Comparison of ENCODE assay signal across 9 cellular contexts in the genomic region with DNA sequence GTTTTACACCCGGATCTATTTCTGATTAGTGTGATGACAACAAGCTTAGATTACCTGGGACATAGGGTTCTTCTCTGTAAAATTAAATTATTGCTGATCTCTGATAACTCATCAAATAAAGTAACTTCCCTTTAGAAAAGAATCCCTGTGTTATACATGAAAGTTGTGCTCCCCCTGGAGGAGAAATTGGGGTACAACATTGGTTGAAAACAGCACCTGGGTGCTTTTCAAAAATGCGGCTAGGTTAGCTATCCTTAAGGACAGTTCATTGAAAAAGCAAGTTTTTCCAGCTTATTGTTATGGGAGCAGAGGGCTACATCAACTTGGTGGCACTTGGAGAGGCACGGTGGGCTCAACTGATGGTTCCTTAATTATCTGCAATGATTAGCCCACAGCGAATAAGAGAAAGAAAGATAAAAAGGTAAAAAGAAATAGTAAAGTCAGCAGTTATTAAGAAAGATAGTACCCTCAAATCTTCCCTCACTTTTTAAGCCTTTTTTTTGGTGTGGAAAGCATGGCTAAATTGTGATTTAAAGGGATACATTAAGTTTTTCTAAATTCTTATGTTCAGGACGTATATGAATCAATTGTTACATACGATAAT.
DNase-seq lines count a peak whose midpoint lies in the region; ATAC-seq, FAIRE-seq and TF ChIP-seq lines count a peak whose summit lies in the region.
"Had no signal": no experiment of that assay in that cellular context is flagged by ENCODE, and none has a peak within 500 bp of the region (broad histone marks: within the 10 kb centered on the region; RNA-seq: fewer than 3 reads in every experiment).

No MANE protein-coding gene starts in this region.

- no peaks in the 10 kb centered on the region for H3K36me3 ChIP-seq in neural progenitor cell

- H3K27ac Mint-ChIP-seq in neural progenitor cell, result no peak overlapping the region
- no peak overlapping the region for H3K27ac Mint-ChIP-seq in activated T-helper 17 cell treated with anti-CD3 and anti-CD28 coated beads, Interleukin-2, amount 50 U/mL, for 72 hours
- H3K27ac Mint-ChIP-seq: activated naive CD8-positive, alpha-beta T cell treated with anti-CD3 and anti-CD28 coated beads, Interleukin-2, amount 10 ng/mL, durations not matched to agents 7 days and 5 days had no signal

- no peaks in the 10 kb centered on the region for H3K36me3 Mint-ChIP-seq in neural progenitor cell
- no peaks in the 10 kb centered on the region for H3K36me3 Mint-ChIP-seq in activated T-helper 17 cell treated with anti-CD3 and anti-CD28 coated beads, Interleukin-2, amount 50 U/mL, for 72 hours (ENCODE audit: low read depth)
- H3K36me3 Mint-ChIP-seq: activated naive CD8-positive, alpha-beta T cell treated with anti-CD3 and anti-CD28 coated beads, Interleukin-2, amount 10 ng/mL, durations not matched to agents 7 days and 5 days had no signal

- no peak overlapping the region for H3K4me2 ChIP-seq in neural progenitor cell

- no peak overlapping the region for H3K27ac ChIP-seq in neural progenitor cell

- peaks cover 8% of the 10 kb centered on the region for H3K4me1 ChIP-seq in neural progenitor cell

- peak; percentile 77 for ATAC-seq in GM19397 (IDR thresholded peaks at IDR 0.05; ENCODE audit: unreplicated experiment)
- ATAC-seq in activated T-helper 17 cell treated with anti-CD3 and anti-CD28 coated beads, Interleukin-2, amount 50 U/mL, for 72 hours (replicated peaks), result no peak

- no peak overlapping the region for H3K9ac ChIP-seq in neural progenitor cell

- H3K4me3 Mint-ChIP-seq in neural progenitor cell, result no peak overlapping the region
- H3K4me3 Mint-ChIP-seq in activated T-helper 17 cell treated with anti-CD3 and anti-CD28 coated beads, Interleukin-2, amount 50 U/mL, for 72 hours, result no peak overlapping the region
- H3K4me3 Mint-ChIP-seq: activated naive CD8-positive, alpha-beta T cell treated with anti-CD3 and anti-CD28 coated beads, Interleukin-2, amount 10 ng/mL, durations not matched to agents 7 days and 5 days had no signal

- no peaks in the 10 kb centered on the region for H3F3A ChIP-seq in neural progenitor cell (ENCODE audit: low read depth)

- DNase-seq in NCI-H2171 (lab: John Stamatoyannopoulos, UW), result peak; percentile 8
- DNase-seq in NCI-H2171 treated with DMSO at 0.1 percent for 48 hours (lab: John Stamatoyannopoulos, UW), result no peak
- peak; percentile 15 for DNase-seq in HT1080 (ENCODE audit: low read depth)
- DNase-seq in RPMI7951 (ENCODE audit: low read depth), result peak; percentile 37
- DNase-seq in neural progenitor cell (ENCODE audit: low spot score), result peak; percentile 58
- DNase-seq: activated naive CD8-positive, alpha-beta T cell treated with anti-CD3 and anti-CD28 coated beads, Interleukin-2, amount 10 ng/mL, durations not matched to agents 7 days and 5 days had no signal

- H3K27me3 Mint-ChIP-seq in neural progenitor cell (ENCODE audit: insufficient read depth, low read depth), result peaks cover 2% of the 10 kb centered on the region
- H3K27me3 Mint-ChIP-seq in activated T-helper 17 cell treated with anti-CD3 and anti-CD28 coated beads, Interleukin-2, amount 50 U/mL, for 72 hours, result peaks cover 30% of the 10 kb centered on the region

- TF ChIP-seq CTCF in neural progenitor cell (IDR thresholded peaks at IDR 0.05), result peak; percentile 86

- H4K20me1 ChIP-seq in neural progenitor cell (ENCODE audit: low read depth), result no peaks in the 10 kb centered on the region

- H3K9me3 Mint-ChIP-seq in neural progenitor cell, result no peaks in the 10 kb centered on the region
- H3K9me3 Mint-ChIP-seq in activated T-helper 17 cell treated with anti-CD3 and anti-CD28 coated beads, Interleukin-2, amount 50 U/mL, for 72 hours, result no peaks in the 10 kb centered on the region
- H3K9me3 Mint-ChIP-seq: activated naive CD8-positive, alpha-beta T cell treated with anti-CD3 and anti-CD28 coated beads, Interleukin-2, amount 10 ng/mL, durations not matched to agents 7 days and 5 days had no signal

- H2AFZ ChIP-seq in neural progenitor cell (replicated peaks), result no peak overlapping the region

- peak; percentile 4 for FAIRE-seq in endometrium (lab: Jason Lieb, UNC)

- no peaks in the 10 kb centered on the region for H3K79me2 ChIP-seq in neural progenitor cell (ENCODE audit: low read depth)

- peaks cover 3% of the 10 kb centered on the region for H3K4me1 Mint-ChIP-seq in neural progenitor cell
- H3K4me1 Mint-ChIP-seq in activated T-helper 17 cell treated with anti-CD3 and anti-CD28 coated beads, Interleukin-2, amount 50 U/mL, for 72 hours, result peaks cover 4% of the 10 kb centered on the region
- H3K4me1 Mint-ChIP-seq: activated naive CD8-positive, alpha-beta T cell treated with anti-CD3 and anti-CD28 coated beads, Interleukin-2, amount 10 ng/mL, durations not matched to agents 7 days and 5 days had no signal

- peaks cover 9% of the 10 kb centered on the region for H3K27me3 ChIP-seq in neural progenitor cell

- no peaks in the 10 kb centered on the region for H3K9me3 ChIP-seq in neural progenitor cell (ENCODE audit: low read depth)

- H3K4me3 ChIP-seq in neural progenitor cell, result no peak overlapping the region
